1 cellular context compared by ENCODE assay signal in genomic region chr3:98697225-98697624, GRCh38.
TF ChIP-seq lines count a peak whose summit lies in the region.

No MANE protein-coding gene starts in this region.

TF ChIP-seq in SK-N-SH treated with all-trans-retinoic acid at 6 μM for 48 hours, 23 proteins besides CTCF, POLR2A, EP300 and RAD21 (continued from another document):
- TF ChIP-seq, protein P1, sequence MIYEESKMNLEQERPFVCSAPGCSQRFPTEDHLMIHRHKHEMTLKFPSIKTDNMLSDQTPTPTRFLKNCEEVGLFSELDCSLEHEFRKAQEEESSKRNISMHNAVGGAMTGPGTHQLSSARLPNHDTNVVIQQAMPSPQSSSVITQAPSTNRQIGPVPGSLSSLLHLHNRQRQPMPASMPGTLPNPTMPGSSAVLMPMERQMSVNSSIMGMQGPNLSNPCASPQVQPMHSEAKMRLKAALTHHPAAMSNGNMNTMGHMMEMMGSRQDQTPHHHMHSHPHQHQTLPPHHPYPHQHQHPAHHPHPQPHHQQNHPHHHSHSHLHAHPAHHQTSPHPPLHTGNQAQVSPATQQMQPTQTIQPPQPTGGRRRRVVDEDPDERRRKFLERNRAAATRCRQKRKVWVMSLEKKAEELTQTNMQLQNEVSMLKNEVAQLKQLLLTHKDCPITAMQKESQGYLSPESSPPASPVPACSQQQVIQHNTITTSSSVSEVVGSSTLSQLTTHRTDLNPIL (CRISPR knock-in tag; IDR thresholded peaks at IDR 0.05; ENCODE audit: low read depth): no peak
- TF ChIP-seq PATZ1 (CRISPR knock-in tag; IDR thresholded peaks at IDR 0.05; ENCODE audit: borderline replicate concordance): peak; percentile 53; the same call in 1 of the 2 replicates
- no peak for TF ChIP-seq BACH2 (CRISPR knock-in tag; IDR thresholded peaks at IDR 0.05; ENCODE audit: borderline replicate concordance)
- peak; percentile 79; the same call in 1 of the 2 replicates for TF ChIP-seq ZC3H10 (CRISPR knock-in tag; IDR thresholded peaks at IDR 0.05)
- no peak for TF ChIP-seq ZNF565 (CRISPR knock-in tag; conservative IDR thresholded peaks at IDR 0.05; ENCODE audit: low read depth)
- no peak for TF ChIP-seq GLIS3 (CRISPR knock-in tag; IDR thresholded peaks at IDR 0.05)
